Comparison of ENCODE assay signal across 1 cellular context in the genomic region with DNA sequence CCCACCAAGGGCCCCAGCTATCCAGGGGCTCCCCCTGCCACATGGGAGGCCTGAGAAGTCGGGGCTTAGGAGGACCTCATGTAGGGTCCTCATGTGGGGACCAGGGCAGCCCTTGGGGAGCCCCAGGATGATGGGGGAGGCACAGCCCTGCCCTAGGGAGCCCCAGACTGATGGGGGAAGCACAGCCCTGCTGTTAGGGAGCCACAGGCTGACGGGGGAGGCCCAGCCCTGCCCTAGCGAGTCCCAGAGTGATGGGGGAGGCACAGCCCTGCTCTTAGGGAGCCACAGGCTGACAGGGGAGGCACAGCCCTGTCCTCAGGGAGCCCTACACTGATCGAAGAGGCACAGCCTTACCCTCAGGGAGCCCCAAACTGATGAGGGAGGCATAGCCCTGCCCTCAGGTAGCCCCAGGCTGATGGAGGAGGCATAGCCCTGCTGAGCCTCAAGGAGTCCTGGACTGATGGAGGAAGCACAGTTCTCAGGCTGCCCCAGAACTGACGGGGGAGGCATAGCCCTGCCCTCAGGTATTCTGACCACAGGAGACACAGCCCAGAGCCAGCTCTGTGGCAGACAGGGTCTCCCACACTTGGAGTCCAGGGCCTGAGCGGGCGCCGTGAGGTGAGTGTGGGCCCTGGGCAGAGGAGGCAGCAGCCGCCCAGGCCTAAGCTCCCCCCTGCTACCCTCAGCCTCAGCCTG.
TF ChIP-seq lines count a peak whose summit lies in the region.

No MANE protein-coding gene starts in this region.

TF ChIP-seq in IMR-90, 13 proteins besides CTCF, POLR2A, EP300 and RAD21:
- no peak for TF ChIP-seq FOS (IDR thresholded peaks at IDR 0.05; ENCODE audit: low read depth, low read length)
TF ChIP-seq in IMR-90: peak in this region for 0.
